1 cellular context compared by ENCODE assay signal in genomic region chr4:186002853-186003252, GRCh38.
TF ChIP-seq lines count a peak whose summit lies in the region.

No MANE protein-coding gene starts in this region.

TF ChIP-seq in GM23338, 12 proteins besides CTCF, POLR2A, EP300 and RAD21 (continued from another document):
- TF ChIP-seq REST (IDR thresholded peaks at IDR 0.05; ENCODE audit: unreplicated experiment): no peak
- TF ChIP-seq ZNF331 (CRISPR knock-in tag; IDR thresholded peaks at IDR 0.05; ENCODE audit: low read depth): no peak
- TF ChIP-seq ZNF114 (CRISPR knock-in tag; IDR thresholded peaks at IDR 0.05): no peak
- no peak for TF ChIP-seq EZH2phosphoT487 (IDR thresholded peaks at IDR 0.05; ENCODE audit: unreplicated experiment)
- TF ChIP-seq NANOG (IDR thresholded peaks at IDR 0.05; ENCODE audit: borderline replicate concordance): no peak
- TF ChIP-seq ZNF462 (CRISPR knock-in tag; IDR thresholded peaks at IDR 0.05): no peak
- TF ChIP-seq CREB1 (CRISPR knock-in tag; IDR thresholded peaks at IDR 0.05; ENCODE audit: low read depth): no peak
TF ChIP-seq in GM23338: peak in this region for 0.
